1 cellular context compared by ENCODE assay signal in the genomic region with DNA sequence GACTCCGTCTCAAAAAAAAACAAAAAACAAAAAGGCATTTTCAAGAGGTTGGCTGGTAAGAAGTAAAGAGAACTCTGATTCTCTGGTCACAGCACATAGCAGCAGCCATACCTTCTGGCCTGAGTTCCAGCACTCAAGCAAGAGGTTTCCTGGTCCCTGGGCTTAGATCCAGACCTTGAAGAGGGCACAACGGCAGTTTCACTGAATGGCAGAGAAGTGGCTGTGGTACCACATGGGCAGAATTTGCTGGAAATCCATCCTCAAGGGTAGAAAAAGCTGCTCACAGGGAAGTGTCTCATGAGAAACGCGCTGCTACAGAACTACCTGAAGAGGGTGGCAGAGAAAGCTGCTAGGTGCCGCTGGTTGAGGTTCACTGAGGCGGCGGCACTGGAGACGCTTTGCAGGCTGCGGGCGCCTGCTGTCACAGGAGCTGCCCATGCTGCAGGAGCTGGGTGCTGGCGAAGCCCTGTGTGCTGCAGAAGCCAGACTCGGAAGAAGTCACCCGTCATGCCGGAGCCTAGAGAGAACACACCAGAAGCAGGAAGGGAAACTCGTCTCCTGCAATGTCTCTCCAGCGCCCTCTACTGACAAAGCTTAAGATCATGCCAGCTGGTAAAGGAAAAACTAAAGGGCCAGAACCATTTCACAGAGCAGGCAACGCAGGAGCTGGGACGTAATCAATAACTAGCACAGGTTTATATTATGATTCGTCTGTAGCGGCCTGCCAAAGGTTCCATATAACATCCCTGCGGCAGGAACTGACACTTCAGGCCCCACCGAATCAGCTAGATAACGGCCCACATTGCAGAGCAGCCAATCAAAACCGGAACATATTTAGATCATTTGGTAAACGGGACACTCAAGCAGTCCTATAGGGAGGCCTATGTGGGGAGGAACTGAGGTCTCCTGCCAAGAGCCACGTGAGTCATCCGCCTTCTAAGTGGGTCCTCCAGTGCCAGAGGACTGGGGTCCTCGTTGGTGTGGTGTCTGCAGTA.
TF ChIP-seq lines count a peak whose summit lies in the region.

No MANE protein-coding gene starts in this region.

TF ChIP-seq in K562, 482 proteins besides CTCF, POLR2A, EP300 and RAD21 (continued from another document):
- TF ChIP-seq, protein P1, sequence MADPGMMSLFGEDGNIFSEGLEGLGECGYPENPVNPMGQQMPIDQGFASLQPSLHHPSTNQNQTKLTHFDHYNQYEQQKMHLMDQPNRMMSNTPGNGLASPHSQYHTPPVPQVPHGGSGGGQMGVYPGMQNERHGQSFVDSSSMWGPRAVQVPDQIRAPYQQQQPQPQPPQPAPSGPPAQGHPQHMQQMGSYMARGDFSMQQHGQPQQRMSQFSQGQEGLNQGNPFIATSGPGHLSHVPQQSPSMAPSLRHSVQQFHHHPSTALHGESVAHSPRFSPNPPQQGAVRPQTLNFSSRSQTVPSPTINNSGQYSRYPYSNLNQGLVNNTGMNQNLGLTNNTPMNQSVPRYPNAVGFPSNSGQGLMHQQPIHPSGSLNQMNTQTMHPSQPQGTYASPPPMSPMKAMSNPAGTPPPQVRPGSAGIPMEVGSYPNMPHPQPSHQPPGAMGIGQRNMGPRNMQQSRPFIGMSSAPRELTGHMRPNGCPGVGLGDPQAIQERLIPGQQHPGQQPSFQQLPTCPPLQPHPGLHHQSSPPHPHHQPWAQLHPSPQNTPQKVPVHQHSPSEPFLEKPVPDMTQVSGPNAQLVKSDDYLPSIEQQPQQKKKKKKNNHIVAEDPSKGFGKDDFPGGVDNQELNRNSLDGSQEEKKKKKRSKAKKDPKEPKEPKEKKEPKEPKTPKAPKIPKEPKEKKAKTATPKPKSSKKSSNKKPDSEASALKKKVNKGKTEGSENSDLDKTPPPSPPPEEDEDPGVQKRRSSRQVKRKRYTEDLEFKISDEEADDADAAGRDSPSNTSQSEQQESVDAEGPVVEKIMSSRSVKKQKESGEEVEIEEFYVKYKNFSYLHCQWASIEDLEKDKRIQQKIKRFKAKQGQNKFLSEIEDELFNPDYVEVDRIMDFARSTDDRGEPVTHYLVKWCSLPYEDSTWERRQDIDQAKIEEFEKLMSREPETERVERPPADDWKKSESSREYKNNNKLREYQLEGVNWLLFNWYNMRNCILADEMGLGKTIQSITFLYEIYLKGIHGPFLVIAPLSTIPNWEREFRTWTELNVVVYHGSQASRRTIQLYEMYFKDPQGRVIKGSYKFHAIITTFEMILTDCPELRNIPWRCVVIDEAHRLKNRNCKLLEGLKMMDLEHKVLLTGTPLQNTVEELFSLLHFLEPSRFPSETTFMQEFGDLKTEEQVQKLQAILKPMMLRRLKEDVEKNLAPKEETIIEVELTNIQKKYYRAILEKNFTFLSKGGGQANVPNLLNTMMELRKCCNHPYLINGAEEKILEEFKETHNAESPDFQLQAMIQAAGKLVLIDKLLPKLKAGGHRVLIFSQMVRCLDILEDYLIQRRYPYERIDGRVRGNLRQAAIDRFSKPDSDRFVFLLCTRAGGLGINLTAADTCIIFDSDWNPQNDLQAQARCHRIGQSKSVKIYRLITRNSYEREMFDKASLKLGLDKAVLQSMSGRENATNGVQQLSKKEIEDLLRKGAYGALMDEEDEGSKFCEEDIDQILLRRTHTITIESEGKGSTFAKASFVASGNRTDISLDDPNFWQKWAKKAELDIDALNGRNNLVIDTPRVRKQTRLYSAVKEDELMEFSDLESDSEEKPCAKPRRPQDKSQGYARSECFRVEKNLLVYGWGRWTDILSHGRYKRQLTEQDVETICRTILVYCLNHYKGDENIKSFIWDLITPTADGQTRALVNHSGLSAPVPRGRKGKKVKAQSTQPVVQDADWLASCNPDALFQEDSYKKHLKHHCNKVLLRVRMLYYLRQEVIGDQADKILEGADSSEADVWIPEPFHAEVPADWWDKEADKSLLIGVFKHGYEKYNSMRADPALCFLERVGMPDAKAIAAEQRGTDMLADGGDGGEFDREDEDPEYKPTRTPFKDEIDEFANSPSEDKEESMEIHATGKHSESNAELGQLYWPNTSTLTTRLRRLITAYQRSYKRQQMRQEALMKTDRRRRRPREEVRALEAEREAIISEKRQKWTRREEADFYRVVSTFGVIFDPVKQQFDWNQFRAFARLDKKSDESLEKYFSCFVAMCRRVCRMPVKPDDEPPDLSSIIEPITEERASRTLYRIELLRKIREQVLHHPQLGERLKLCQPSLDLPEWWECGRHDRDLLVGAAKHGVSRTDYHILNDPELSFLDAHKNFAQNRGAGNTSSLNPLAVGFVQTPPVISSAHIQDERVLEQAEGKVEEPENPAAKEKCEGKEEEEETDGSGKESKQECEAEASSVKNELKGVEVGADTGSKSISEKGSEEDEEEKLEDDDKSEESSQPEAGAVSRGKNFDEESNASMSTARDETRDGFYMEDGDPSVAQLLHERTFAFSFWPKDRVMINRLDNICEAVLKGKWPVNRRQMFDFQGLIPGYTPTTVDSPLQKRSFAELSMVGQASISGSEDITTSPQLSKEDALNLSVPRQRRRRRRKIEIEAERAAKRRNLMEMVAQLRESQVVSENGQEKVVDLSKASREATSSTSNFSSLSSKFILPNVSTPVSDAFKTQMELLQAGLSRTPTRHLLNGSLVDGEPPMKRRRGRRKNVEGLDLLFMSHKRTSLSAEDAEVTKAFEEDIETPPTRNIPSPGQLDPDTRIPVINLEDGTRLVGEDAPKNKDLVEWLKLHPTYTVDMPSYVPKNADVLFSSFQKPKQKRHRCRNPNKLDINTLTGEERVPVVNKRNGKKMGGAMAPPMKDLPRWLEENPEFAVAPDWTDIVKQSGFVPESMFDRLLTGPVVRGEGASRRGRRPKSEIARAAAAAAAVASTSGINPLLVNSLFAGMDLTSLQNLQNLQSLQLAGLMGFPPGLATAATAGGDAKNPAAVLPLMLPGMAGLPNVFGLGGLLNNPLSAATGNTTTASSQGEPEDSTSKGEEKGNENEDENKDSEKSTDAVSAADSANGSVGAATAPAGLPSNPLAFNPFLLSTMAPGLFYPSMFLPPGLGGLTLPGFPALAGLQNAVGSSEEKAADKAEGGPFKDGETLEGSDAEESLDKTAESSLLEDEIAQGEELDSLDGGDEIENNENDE (IDR thresholded peaks at IDR 0.05; ENCODE audit: low read depth, low read length): no peak
- TF ChIP-seq DPF2 (IDR thresholded peaks at IDR 0.05): 0 out of 2 replicates have a peak, but pooled peaks have one; percentile 10
- TF ChIP-seq ZNF586 (CRISPR knock-in tag; conservative IDR thresholded peaks at IDR 0.05): no peak
- TF ChIP-seq ATF7 (IDR thresholded peaks at IDR 0.05): peak; percentile 48
- TF ChIP-seq SMAD4 (CRISPR knock-in tag; conservative IDR thresholded peaks at IDR 0.05): peak; percentile 54; the same call in 1 of the 2 replicates
- peak; percentile 25; the same call in 1 of the 2 replicates for TF ChIP-seq PHF8 (IDR thresholded peaks at IDR 0.05; ENCODE audit: borderline replicate concordance, low read length)
- TF ChIP-seq ILF3 (IDR thresholded peaks at IDR 0.05; ENCODE audit: borderline replicate concordance): peak; percentile 16; the same call in 1 of the 2 replicates
- TF ChIP-seq MYNN (IDR thresholded peaks at IDR 0.05): peak; percentile 52
- TF ChIP-seq MYNN (CRISPR knock-in tag; IDR thresholded peaks at IDR 0.05): no peak
- TF ChIP-seq, protein P2, sequence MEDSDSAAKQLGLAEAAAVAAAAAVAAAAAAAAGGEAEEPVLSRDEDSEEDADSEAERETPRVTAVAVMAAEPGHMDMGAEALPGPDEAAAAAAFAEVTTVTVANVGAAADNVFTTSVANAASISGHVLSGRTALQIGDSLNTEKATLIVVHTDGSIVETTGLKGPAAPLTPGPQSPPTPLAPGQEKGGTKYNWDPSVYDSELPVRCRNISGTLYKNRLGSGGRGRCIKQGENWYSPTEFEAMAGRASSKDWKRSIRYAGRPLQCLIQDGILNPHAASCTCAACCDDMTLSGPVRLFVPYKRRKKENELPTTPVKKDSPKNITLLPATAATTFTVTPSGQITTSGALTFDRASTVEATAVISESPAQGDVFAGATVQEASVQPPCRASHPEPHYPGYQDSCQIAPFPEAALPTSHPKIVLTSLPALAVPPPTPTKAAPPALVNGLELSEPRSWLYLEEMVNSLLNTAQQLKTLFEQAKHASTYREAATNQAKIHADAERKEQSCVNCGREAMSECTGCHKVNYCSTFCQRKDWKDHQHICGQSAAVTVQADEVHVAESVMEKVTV (CRISPR knock-in tag; IDR thresholded peaks at IDR 0.05): peak; percentile 54
